ENCODE assay signal across 1 cellular context in the genomic region with DNA sequence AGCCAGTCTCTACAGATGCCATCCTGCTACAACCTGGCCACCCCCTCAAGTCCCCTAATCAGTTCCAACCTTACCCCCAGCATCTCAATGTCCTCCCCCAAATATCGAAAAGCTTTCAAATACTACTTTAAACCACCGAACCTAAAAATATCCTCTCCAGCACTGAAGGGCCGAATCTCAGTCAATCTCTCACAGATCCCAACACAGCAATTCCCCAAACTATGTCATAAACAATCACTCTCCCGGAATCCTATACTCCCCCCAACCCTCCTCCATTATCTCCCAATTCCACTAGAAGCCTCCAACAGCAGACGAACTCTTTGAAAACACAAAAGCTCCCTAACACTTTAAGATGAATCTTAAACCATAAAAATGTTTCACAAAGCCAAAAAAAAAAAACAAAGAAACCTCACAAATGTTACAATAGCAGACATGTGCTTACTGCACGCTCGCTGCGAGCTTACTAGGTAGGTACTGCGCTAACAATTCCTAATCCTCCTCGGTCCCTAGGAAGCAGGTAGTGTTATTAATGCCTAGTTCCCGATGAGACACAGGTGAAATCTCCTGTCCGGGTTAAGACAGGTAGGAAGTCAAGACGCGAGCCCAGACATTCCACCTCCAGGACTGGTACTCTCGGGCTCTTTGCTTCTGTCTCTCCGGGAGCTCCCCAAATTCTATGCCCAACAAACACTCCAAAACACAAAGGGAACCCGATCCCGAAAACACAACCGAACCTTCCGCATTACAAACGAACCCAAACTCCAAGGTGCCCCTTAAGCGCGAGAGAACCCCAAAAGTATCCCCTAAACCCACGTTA.
TF ChIP-seq lines count a peak whose summit lies in the region.

No MANE protein-coding gene starts in this region.

TF ChIP-seq in HCT116, 20 proteins besides CTCF, POLR2A, EP300 and RAD21:
- TF ChIP-seq, protein P1, sequence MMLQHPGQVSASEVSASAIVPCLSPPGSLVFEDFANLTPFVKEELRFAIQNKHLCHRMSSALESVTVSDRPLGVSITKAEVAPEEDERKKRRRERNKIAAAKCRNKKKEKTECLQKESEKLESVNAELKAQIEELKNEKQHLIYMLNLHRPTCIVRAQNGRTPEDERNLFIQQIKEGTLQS (IDR thresholded peaks at IDR 0.05): no peak
- TF ChIP-seq ZFX (IDR thresholded peaks at IDR 0.05) (no peak), CBX3 (IDR thresholded peaks at IDR 0.05; ENCODE audit: low read depth) (no peak), CEBPB (IDR thresholded peaks at IDR 0.05; ENCODE audit: low read depth) (no peak), YY1 (IDR thresholded peaks at IDR 0.05; ENCODE audit: extremely low read depth, insufficient replicate concordance, low read depth, low read length) (no peak), SIN3A (IDR thresholded peaks at IDR 0.05; ENCODE audit: low read depth) (no peak), TCF7L2 (IDR thresholded peaks at IDR 0.05; ENCODE audit: borderline replicate concordance, extremely low read depth, insufficient read depth, insufficient read length) (no peak), POLR2AphosphoS5 (IDR thresholded peaks at IDR 0.05; ENCODE audit: low read depth, low read length) (no peak)
